ENCODE assay signal across 26 cellular contexts in genomic region chr12:3187846-3188755, GRCh38.
DNase-seq lines count a peak whose midpoint lies in the region; ATAC-seq and TF ChIP-seq lines count a peak whose summit lies in the region.
"Had no signal": no experiment of that assay in that cellular context is flagged by ENCODE, and none has a peak within 500 bp of the region (broad histone marks: within the 10 kb centered on the region; RNA-seq: fewer than 3 reads in every experiment).

No MANE protein-coding gene starts in this region.

- POLR2A ChIA-PET in IMR-90 (lab: Charles Lee; ENCODE audit: unreplicated experiment) (no interaction called here), PC-3 (lab: Charles Lee; ENCODE audit: unreplicated experiment) (no interaction called here)

- 92% methylated on average over 6 of the region's 17 CpGs; no CpG with 5 or more reads in 1 of the 2 experiments for WGBS in IMR-90 (ENCODE audit: extremely low coverage in 2 of 2, insufficient read length in 1 of 2), 2 experiments
- WGBS in esophagus muscularis mucosa, result 87% methylated on average over 8 of the region's 17 CpGs
- WGBS in aorta, 2 donors, result 80 to 86% methylated on average over 14 to 17 of the region's 17 CpGs

- H2BK20ac ChIP-seq in IMR-90 (ENCODE audit: low read depth, low read length), result no peak overlapping the region

- no peak overlapping the region for H3K4me3 ChIP-seq in IMR-90 (ENCODE audit: insufficient read depth, low read depth, low read length)
- no peak overlapping the region for H3K4me3 ChIP-seq in PC-3 (ENCODE audit: low read length)
- no peak overlapping the region for H3K4me3 ChIP-seq in esophagus muscularis mucosa
- H3K4me3 ChIP-seq in aorta (ENCODE audit: low read length in 2 of 2), result no peak overlapping the region
- H3K4me3 ChIP-seq: adrenal gland, lung, pancreas, suprapubic skin, upper lobe of right lung had no signal

- H3K9me1 ChIP-seq in IMR-90 (ENCODE audit: insufficient read depth, low read length), result peaks cover 13% of the 10 kb centered on the region; the same call in 1 of the 2 replicates

- H2BK15ac ChIP-seq in IMR-90 (ENCODE audit: low read depth, low read length), result no peak overlapping the region

- H2AFZ ChIP-seq in IMR-90 (replicated peaks; ENCODE audit: low read length, poor library complexity) (peak overlapping the region; percentile 17), PC-3 (ENCODE audit: low read length) (no peak overlapping the region)

- H3K27me3 ChIP-seq in IMR-90 (ENCODE audit: control insufficient read depth, insufficient read depth, low read length) (no peaks in the 10 kb centered on the region; the same call in 1 of the 2 replicates), PC-3 (ENCODE audit: low read length) (no peaks in the 10 kb centered on the region), esophagus muscularis mucosa (no peaks in the 10 kb centered on the region), aorta (ENCODE audit: control insufficient read depth in 1 of 2, insufficient read depth in 2 of 2, low read length in 1 of 2) (no peaks in the 10 kb centered on the region)
- H3K27me3 ChIP-seq: adrenal gland, BE2C, pancreas, suprapubic skin, upper lobe of right lung had no signal

- no peak overlapping the region for H3K56ac ChIP-seq in IMR-90 (ENCODE audit: extremely low read depth, insufficient read depth, low read length)

- H3K9me3 Mint-ChIP-seq in activated naive CD8-positive, alpha-beta T cell treated with anti-CD3 and anti-CD28 coated beads, Interleukin-2, amount 50 U/mL, for 24 hours, result no peaks in the 10 kb centered on the region
- H3K9me3 Mint-ChIP-seq in activated naive CD8-positive, alpha-beta T cell treated with anti-CD3 and anti-CD28 coated beads for 36 hours, result no peaks in the 10 kb centered on the region
- H3K9me3 Mint-ChIP-seq: activated T-cell treated with anti-CD3 and anti-CD28 coated beads, Interleukin-2, amount 50 U/mL, for 24 hours; brain; nephron progenitor cell; T-helper 2 cell treated with Interferon-gamma antibody and Interleukin-4, amounts not matched to agents 5 μg/mL and 100 μg/mL, for 36 hours had no signal

- H3K4me1 ChIP-seq in IMR-90 (ENCODE audit: control insufficient read depth, insufficient read depth, low read length) (peaks cover 4% of the 10 kb centered on the region; the same call in 1 of the 2 replicates), PC-3 (ENCODE audit: insufficient read depth, low read length) (0 out of 2 replicates have a peak, but pooled peaks cover 5% of the 10 kb centered on the region), esophagus muscularis mucosa (peaks cover 15 to 56% (median 23%) of the 10 kb centered on the region in 4 donors), aorta (ENCODE audit: control insufficient read depth in 1 of 2, insufficient read depth in 2 of 2, low read length in 2 of 2) (peaks cover 0 to 8% of the 10 kb centered on the region in 2 donors)
- H3K4me1 ChIP-seq: adrenal gland, Caco-2 had no signal

- no peak overlapping the region for H4K5ac ChIP-seq in IMR-90 (ENCODE audit: low read depth, low read length)

- peaks cover 18% of the 10 kb centered on the region for H4K20me1 ChIP-seq in IMR-90 (ENCODE audit: insufficient read depth, low read length)
- no peaks in the 10 kb centered on the region for H4K20me1 ChIP-seq in PC-3 (ENCODE audit: low read length)

- H3K4me2 ChIP-seq in IMR-90 (ENCODE audit: low read depth, low read length), result no peak overlapping the region
- no peak overlapping the region for H3K4me2 ChIP-seq in PC-3 (ENCODE audit: low read length)

- no peak overlapping the region for H2BK5ac ChIP-seq in IMR-90 (ENCODE audit: low read depth, low read length, poor library complexity, severe bottlenecking)

- no peak overlapping the region for H2BK120ac ChIP-seq in IMR-90 (ENCODE audit: low read depth, low read length)

- no peak for TF ChIP-seq CTCF in IMR-90 (conservative IDR thresholded peaks at IDR 0.05; ENCODE audit: low read depth, low read length)
- TF ChIP-seq CTCF in PC-3 (conservative IDR thresholded peaks at IDR 0.05; ENCODE audit: low read depth, low read length), result no peak
- no peak for TF ChIP-seq CTCF in esophagus muscularis mucosa (IDR thresholded peaks at IDR 0.05)

- H3K4me1 Mint-ChIP-seq in activated naive CD8-positive, alpha-beta T cell treated with anti-CD3 and anti-CD28 coated beads, Interleukin-2, amount 50 U/mL, for 24 hours, result peaks cover 20% of the 10 kb centered on the region
- H3K4me1 Mint-ChIP-seq in activated naive CD8-positive, alpha-beta T cell treated with anti-CD3 and anti-CD28 coated beads for 36 hours, result peaks cover 6% of the 10 kb centered on the region

- H3K27me3 Mint-ChIP-seq in activated naive CD8-positive, alpha-beta T cell treated with anti-CD3 and anti-CD28 coated beads, Interleukin-2, amount 50 U/mL, for 24 hours, result peaks cover 13% of the 10 kb centered on the region
- H3K27me3 Mint-ChIP-seq in activated naive CD8-positive, alpha-beta T cell treated with anti-CD3 and anti-CD28 coated beads for 36 hours, result no peaks in the 10 kb centered on the region
- H3K27me3 Mint-ChIP-seq: brain had no signal

- H3K23ac ChIP-seq in IMR-90 (ENCODE audit: low read depth, low read length), result no peak overlapping the region

- no peaks in the 10 kb centered on the region for H3F3A ChIP-seq in PC-3 (ENCODE audit: low read length, unreplicated experiment)

- H2AK9ac ChIP-seq in IMR-90 (replicated peaks; ENCODE audit: low read depth, low read length, poor library complexity), result peak overlapping the region; percentile 21

- H3K27ac ChIP-seq in IMR-90 (ENCODE audit: insufficient read depth, low read length), result no peak overlapping the region
- H3K27ac ChIP-seq in PC-3 (ENCODE audit: low read length), result no peak overlapping the region
- H3K27ac ChIP-seq in esophagus muscularis mucosa (replicated peaks in 1 of 4), result no peak overlapping the region
- H3K27ac ChIP-seq in aorta (ENCODE audit: low read depth in 1 of 2, low read length in 2 of 2), result no peak overlapping the region
- H3K27ac ChIP-seq: adrenal gland, pancreas, suprapubic skin, upper lobe of right lung, VCaP had no signal

- no peak overlapping the region for H3K27ac Mint-ChIP-seq in activated naive CD8-positive, alpha-beta T cell treated with anti-CD3 and anti-CD28 coated beads, Interleukin-2, amount 50 U/mL, for 24 hours
- H3K27ac Mint-ChIP-seq in activated naive CD8-positive, alpha-beta T cell treated with anti-CD3 and anti-CD28 coated beads for 36 hours, result no peak overlapping the region
- H3K27ac Mint-ChIP-seq: activated T-cell treated with anti-CD3 and anti-CD28 coated beads, Interleukin-2, amount 50 U/mL, for 24 hours; nephron progenitor cell; T-helper 2 cell treated with Interferon-gamma antibody and Interleukin-4, amounts not matched to agents 5 μg/mL and 100 μg/mL, for 36 hours had no signal

- no peaks in the 10 kb centered on the region for H3K36me3 ChIP-seq in IMR-90 (ENCODE audit: control insufficient read depth, insufficient read depth, low read length)
- no peaks in the 10 kb centered on the region for H3K36me3 ChIP-seq in PC-3 (ENCODE audit: low read depth, low read length)
- no peaks in the 10 kb centered on the region for H3K36me3 ChIP-seq in esophagus muscularis mucosa
- H3K36me3 ChIP-seq in aorta (ENCODE audit: control insufficient read depth in 1 of 2, insufficient read depth in 2 of 2, low read length in 1 of 2), result no peaks in the 10 kb centered on the region
- H3K36me3 ChIP-seq: adrenal gland, BE2C, pancreas, suprapubic skin, upper lobe of right lung had no signal

- no peaks in the 10 kb centered on the region for H3K9me2 ChIP-seq in PC-3 (replicated peaks; ENCODE audit: low read length)

- peaks cover 6 to 8% of the 10 kb centered on the region in 2 experiments; a peak in 1 of 4 replicates for H3K79me1 ChIP-seq in IMR-90 (ENCODE audit: low read depth in 1 of 2, low read length in 2 of 2)

- dilution Hi-C loops in IMR-90 (cut with HindIII; ENCODE audit: low sequenced_read_pairs, unreplicated experiment), result no loop called here

- TF ChIP-seq EP300 in esophagus muscularis mucosa (IDR thresholded peaks at IDR 0.05), result no peak

- H4K8ac ChIP-seq in IMR-90 (ENCODE audit: low read depth in 2 of 2, low read length in 2 of 2), result no peak overlapping the region

- H3K14ac ChIP-seq in IMR-90 (replicated peaks; ENCODE audit: low read depth, low read length), result no peak overlapping the region

- BruUV-seq in IMR-90 (replicated peaks; lab: Mats Ljungman, UMichigan) (no TSS peak), PC-3 (replicated peaks; lab: Mats Ljungman, UMichigan) (no TSS peak)

- peak; percentile 29 for ATAC-seq in activated naive CD8-positive, alpha-beta T cell treated with anti-CD3 and anti-CD28 coated beads, Interleukin-2, amount 50 U/mL, for 24 hours
- ATAC-seq in IMR-90 (ENCODE audit: low read depth) (no peak), PC-3 (peak; percentile 35; the same call in 1 of the 2 replicates), aorta (ENCODE audit: low FRiP score) (no peak)
- ATAC-seq: upper lobe of right lung had no signal

- no peak overlapping the region for H2AK5ac ChIP-seq in IMR-90 (ENCODE audit: low read depth, low read length)

- CTCF ChIA-PET in IMR-90 (lab: Yijun Ruan, JAX) (no interaction called here), PC-3 (lab: Charles Lee) (no interaction called here)

- H3K4me3 Mint-ChIP-seq in activated naive CD8-positive, alpha-beta T cell treated with anti-CD3 and anti-CD28 coated beads, Interleukin-2, amount 50 U/mL, for 24 hours, result no peak overlapping the region
- no peak overlapping the region for H3K4me3 Mint-ChIP-seq in activated naive CD8-positive, alpha-beta T cell treated with anti-CD3 and anti-CD28 coated beads for 36 hours
- H3K4me3 Mint-ChIP-seq: activated T-cell treated with anti-CD3 and anti-CD28 coated beads, Interleukin-2, amount 50 U/mL, for 24 hours; brain; nephron progenitor cell; T-helper 2 cell treated with Interferon-gamma antibody and Interleukin-4, amounts not matched to agents 5 μg/mL and 100 μg/mL, for 36 hours had no signal

- TF ChIP-seq RAD21 in IMR-90 (IDR thresholded peaks at IDR 0.05; ENCODE audit: low read length), result no peak

- in situ Hi-C loops in IMR-90 (cut with MboI; ENCODE audit: low sequenced_read_pairs), result no loop called here

- H3K18ac ChIP-seq in IMR-90 (ENCODE audit: low read depth, low read length), result no peak overlapping the region

- no peak for TF ChIP-seq POLR2A in IMR-90 (IDR thresholded peaks at IDR 0.05; ENCODE audit: low read depth, low read length)
- no peak for TF ChIP-seq POLR2A in esophagus muscularis mucosa (IDR thresholded peaks at IDR 0.05; ENCODE audit: low read depth)

- no peaks in the 10 kb centered on the region for H3K79me2 ChIP-seq in PC-3 (ENCODE audit: low read length)

- intact Hi-C loops in IMR-90 (cut with micrococcal nuclease) (no loop called here), PC-3 (cut with micrococcal nuclease) (no loop called here), esophagus muscularis mucosa (cut with DNase I) (no loop called here), aorta (cut with DNase I) (no loop called here)

- H4K91ac ChIP-seq in IMR-90 (ENCODE audit: insufficient read depth, low read depth, low read length), result no peak overlapping the region

- H3K9ac ChIP-seq in IMR-90 (ENCODE audit: low read depth, low read length) (no peak overlapping the region), PC-3 (ENCODE audit: low read length) (no peak overlapping the region)

- H3K4ac ChIP-seq in IMR-90 (ENCODE audit: low read depth, low read length), result no peak overlapping the region

- no peaks in the 10 kb centered on the region for H3K36me3 Mint-ChIP-seq in activated naive CD8-positive, alpha-beta T cell treated with anti-CD3 and anti-CD28 coated beads, Interleukin-2, amount 50 U/mL, for 24 hours (ENCODE audit: low read depth)
- H3K36me3 Mint-ChIP-seq in activated naive CD8-positive, alpha-beta T cell treated with anti-CD3 and anti-CD28 coated beads for 36 hours, result no peaks in the 10 kb centered on the region
- H3K36me3 Mint-ChIP-seq: brain had no signal

- DNase-seq in activated naive CD8-positive, alpha-beta T cell treated with anti-CD3 and anti-CD28 coated beads, Interleukin-2, amount 50 U/mL, for 24 hours, result no peak
- DNase-seq in activated naive CD8-positive, alpha-beta T cell treated with anti-CD3 and anti-CD28 coated beads for 36 hours, result no peak
- DNase-seq in IMR-90 (no peak), PC-3 (no peak), myocyte (ENCODE audit: low read depth) (peak; percentile 45), iPS-NIHi11 (ENCODE audit: low spot score) (no peak), esophagus muscularis mucosa (ENCODE audit: extremely low spot score) (no peak), aorta (no peak)
- DNase-seq: activated CD4-positive, alpha-beta T cell treated with anti-CD3 and anti-CD28 coated beads for 48 hours; activated gamma-delta T cell treated with Interleukin-2 at 50 U/mL for 16 hours; activated T-cell treated with anti-CD3 and anti-CD28 coated beads, Interleukin-2, amount 50 U/mL, for 24 hours; adrenal gland; BE2C; Caco-2; NCI-H146; NCI-H2171; NCI-H82; nephron progenitor cell; stimulated activated CD4-positive, alpha-beta T cell treated with anti-CD3 and anti-CD28 coated beads, Interleukin-4, amount 100 ng/mL, for 1 hour; upper lobe of right lung had no signal

- no peaks in the 10 kb centered on the region for H3K9me3 ChIP-seq in IMR-90 (ENCODE audit: control insufficient read depth, insufficient read depth, low read length)
- no peaks in the 10 kb centered on the region for H3K9me3 ChIP-seq in PC-3 (ENCODE audit: low read length)
- H3K9me3 ChIP-seq in esophagus muscularis mucosa, result no peaks in the 10 kb centered on the region
- no peaks in the 10 kb centered on the region for H3K9me3 ChIP-seq in aorta (ENCODE audit: control insufficient read depth, low read length)
- H3K9me3 ChIP-seq: adrenal gland, BE2C, Caco-2, pancreas, suprapubic skin, upper lobe of right lung had no signal

Comparison
In these comparisons a context has a peak if more than half of its experiments do, and no peak if none do; other contexts are left out.
1. ATAC-seq: peak in activated naive CD8-positive, alpha-beta T cell treated with anti-CD3 and anti-CD28 coated beads, Interleukin-2, amount 50 U/mL, for 24 hours (single experiment) and PC-3 (single experiment); none in IMR-90 (single experiment) and aorta (single experiment).